ENCODE assay signal across 15 cellular contexts in genomic region chr2:235504459-235505200, GRCh38. TPM values are rescaled to one million over a fixed set of nuclear protein-coding genes. Genes with fewer than 3 reads are reported as not detected.
DNase-seq lines count a peak whose midpoint lies in the region; ATAC-seq and TF ChIP-seq lines count a peak whose summit lies in the region.
"Had no signal": no experiment of that assay in that cellular context is flagged by ENCODE, and none has a peak within 500 bp of the region (broad histone marks: within the 10 kb centered on the region; RNA-seq: fewer than 3 reads in every experiment).

No MANE protein-coding gene starts in this region.

- peaks cover 63% of the 10 kb centered on the region for H3K4me1 Mint-ChIP-seq in Calu3 (ENCODE audit: low read depth, unreplicated experiment)

- H4K12ac ChIP-seq in trophoblast cell (ENCODE audit: low read depth, low read length) = no peak overlapping the region

- no peak overlapping the region for H3K23ac ChIP-seq in trophoblast cell (ENCODE audit: low read length)

- H3K9me3 Mint-ChIP-seq in Calu3 (ENCODE audit: low read depth, unreplicated experiment) = no peaks in the 10 kb centered on the region

- H3K79me2 ChIP-seq in PC-3 (ENCODE audit: low read length) = peaks cover 100% of the 10 kb centered on the region
- peaks cover 10% of the 10 kb centered on the region for H3K79me2 ChIP-seq in trophoblast cell (ENCODE audit: control insufficient read depth, insufficient read depth, low read length, poor library complexity)

- CTCF ChIA-PET in Calu3 (lab: Charles Lee) = no interaction called here
- CTCF ChIA-PET in PC-3 (lab: Charles Lee) = interaction anchor here (0.6 to 1.2 kb wide), 2 partner anchors 8 to 47 kb away, joined by 3 read pairs; no protein-coding TSS in a partner anchor

- H3K9me2 ChIP-seq in PC-3 (replicated peaks; ENCODE audit: low read length) = no peaks in the 10 kb centered on the region

- H3K27me3 Mint-ChIP-seq in Calu3 (ENCODE audit: unreplicated experiment) = no peaks in the 10 kb centered on the region

- H3K36me3 ChIP-seq in PC-3 (ENCODE audit: low read depth, low read length) (no peaks in the 10 kb centered on the region), trophoblast cell (ENCODE audit: control insufficient read depth in 1 of 2, insufficient read depth in 2 of 2, low read length in 2 of 2) (no peaks in the 10 kb centered on the region)
- H3K36me3 ChIP-seq: WERI-Rb-1 had no signal

- peak overlapping the region; percentile 46 for H3K27ac Mint-ChIP-seq in Calu3 (ENCODE audit: unreplicated experiment)
- H3K27ac Mint-ChIP-seq: stimulated activated naive B cell treated with anti-CD40 and anti-IgM and Interleukin-4, amounts not matched to agents 10 μg/mL and 1 μg/mL and 100 μg/mL, for 72 hours had no signal

- H3K18ac ChIP-seq in trophoblast cell (ENCODE audit: low read length) = no peak overlapping the region

- H3K4me2 ChIP-seq in PC-3 (ENCODE audit: low read length) (peak overlapping the region; percentile 51), trophoblast cell (ENCODE audit: low read length) (no peak overlapping the region)

- H4K8ac ChIP-seq in trophoblast cell (ENCODE audit: low read depth, low read length) = no peak overlapping the region

- H3K4me3 ChIP-seq in PC-3 (ENCODE audit: low read length) (no peak overlapping the region; the same call in 1 of the 2 replicates), trophoblast cell (ENCODE audit: low read depth, low read length) (no peak overlapping the region)

- TF ChIP-seq CTCF in Calu3 (IDR thresholded peaks at IDR 0.05; ENCODE audit: unreplicated experiment) = no peak
- TF ChIP-seq CTCF in PC-3 (conservative IDR thresholded peaks at IDR 0.05; ENCODE audit: low read depth, low read length) = peak; percentile 29; the same call in 1 of the 2 replicates

- in situ Hi-C loops in ACHN (cut with HindIII; ENCODE audit: low pct_ligation_motif_present, low pct_unique_long_range_greater_than_20kb, low sequenced_read_pairs) = no loop called here

- H3F3A ChIP-seq in PC-3 (ENCODE audit: low read length, unreplicated experiment) = no peaks in the 10 kb centered on the region

- no peak overlapping the region for H2BK5ac ChIP-seq in trophoblast cell (ENCODE audit: low read depth, low read length, poor library complexity)

- H3K27me3 ChIP-seq in PC-3 (ENCODE audit: low read length) = no peaks in the 10 kb centered on the region
- no peaks in the 10 kb centered on the region for H3K27me3 ChIP-seq in trophoblast cell (ENCODE audit: insufficient read depth, low read length)

- POLR2A ChIA-PET in PC-3 (lab: Charles Lee; ENCODE audit: unreplicated experiment) = no interaction called here

- no peak overlapping the region for H2AK5ac ChIP-seq in trophoblast cell (ENCODE audit: low read length)

- WGBS in trophoblast cell (ENCODE audit: extremely low coverage, insufficient coverage, insufficient read length) = no CpG with 5 or more reads among the region's 11 CpGs

- intact Hi-C loops in Calu3 (cut with micrococcal nuclease; ENCODE audit: unreplicated experiment) (no loop called here), PC-3 (cut with micrococcal nuclease) (no loop called here)

- H3K9me3 ChIP-seq in PC-3 (ENCODE audit: low read length) (no peaks in the 10 kb centered on the region), trophoblast cell (ENCODE audit: insufficient read depth, low read depth, low read length) (no peaks in the 10 kb centered on the region)

- H3K14ac ChIP-seq in trophoblast cell (ENCODE audit: low read length) = no peak overlapping the region

- no peak for ATAC-seq in PC-3
- ATAC-seq: stimulated activated naive B cell treated with anti-CD40 and anti-IgM and Interleukin-4, amounts not matched to agents 10 μg/mL and 1 μg/mL and 100 μg/mL, for 72 hours had no signal

- H3K27ac ChIP-seq in PC-3 (ENCODE audit: low read length) = peak overlapping the region; percentile 79
- H3K27ac ChIP-seq in trophoblast cell (ENCODE audit: low read depth, low read length) = no peak overlapping the region
- H3K27ac ChIP-seq: WERI-Rb-1 had no signal

- peaks cover 37% of the 10 kb centered on the region; the same call in 1 of the 2 replicates for H4K20me1 ChIP-seq in PC-3 (ENCODE audit: low read length)

- no peak overlapping the region for H2BK12ac ChIP-seq in trophoblast cell (ENCODE audit: low read length)

- no peaks in the 10 kb centered on the region for H3K36me3 Mint-ChIP-seq in Calu3 (ENCODE audit: insufficient read depth, unreplicated experiment)
- H3K36me3 Mint-ChIP-seq: CD4-positive, CD25-positive, alpha-beta regulatory T cell; stimulated activated naive B cell treated with anti-CD40 and anti-IgM and Interleukin-4, amounts not matched to agents 10 μg/mL and 1 μg/mL and 100 μg/mL, for 72 hours had no signal

- H3K9ac ChIP-seq in PC-3 (ENCODE audit: low read length) (peak overlapping the region; percentile 61), trophoblast cell (ENCODE audit: low read length) (no peak overlapping the region)

- peaks cover 51% of the 10 kb centered on the region for H3K4me1 ChIP-seq in PC-3 (ENCODE audit: insufficient read depth, low read length)
- H3K4me1 ChIP-seq in trophoblast cell (ENCODE audit: control insufficient read depth in 1 of 2, insufficient read depth in 2 of 2, low read length in 2 of 2) = peaks cover 24 to 38% of the 10 kb centered on the region in 2 experiments

- H4K91ac ChIP-seq in trophoblast cell (ENCODE audit: low read depth, low read length) = no peak overlapping the region

- no peak overlapping the region for H3K4me3 Mint-ChIP-seq in Calu3 (ENCODE audit: low read depth, unreplicated experiment)
- H3K4me3 Mint-ChIP-seq: CD4-positive, CD25-positive, alpha-beta regulatory T cell; stimulated activated naive B cell treated with anti-CD40 and anti-IgM and Interleukin-4, amounts not matched to agents 10 μg/mL and 1 μg/mL and 100 μg/mL, for 72 hours had no signal

- H2AFZ ChIP-seq in PC-3 (ENCODE audit: low read length) (no peak overlapping the region), trophoblast cell (ENCODE audit: insufficient read depth, low read length, poor library complexity) (no peak overlapping the region)

- peak overlapping the region; percentile 32 for H3K4ac ChIP-seq in trophoblast cell (ENCODE audit: low read depth, low read length)

- BruUV-seq in Calu3 (replicated peaks; lab: Mats Ljungman, UMichigan) = no TSS peak
- BruUV-seq in PC-3 (replicated peaks; lab: Mats Ljungman, UMichigan) = no TSS peak

- peaks cover 3% of the 10 kb centered on the region for H3K79me1 ChIP-seq in trophoblast cell (ENCODE audit: low read length)

- H2BK120ac ChIP-seq in trophoblast cell (ENCODE audit: insufficient read depth, low read length, poor library complexity) = no peak overlapping the region

- no peak for DNase-seq in Calu3
- no peak for DNase-seq in PC-3
- peak; percentile 32 to 60 for DNase-seq in hippocampal formation (lab: John Stamatoyannopoulos, UW)
- no peak for DNase-seq in trophoblast cell
- no peak for DNase-seq in stimulated activated CD8-positive, alpha-beta memory T cell treated with anti-CD3 and anti-CD28 coated beads, Interleukin-4, amount 100 ng/mL, for 48 hours
- DNase-seq in T-helper 9 cell = no peak
- DNase-seq in Kasumi-1 (lab: John Stamatoyannopoulos, UW) = no peak
- DNase-seq in ACHN = no peak
- DNase-seq: amniotic stem cell; CD4-positive, CD25-positive, alpha-beta regulatory T cell; NCI-H1105 treated with DMSO at 0.1 percent for 48 hours; NCI-H510A treated with DMSO at 0.1 percent for 48 hours; SHP77; stimulated activated naive B cell treated with anti-CD40 and anti-IgM and Interleukin-4, amounts not matched to agents 10 μg/mL and 1 μg/mL and 100 μg/mL, for 72 hours; WERI-Rb-1 had no signal

RNA-seq across cellular contexts. Expression of gene AGAP1, which starts 10.8 kb away (rescaled TPM):
- 56.4 and 63.8 TPM in 2 replicates for total RNA-seq in Calu3 (2022)
- total RNA-seq in PC-3 (2014; rRNA removed) = 28.6 and 31.0 TPM in 2 replicates
- 17.8 and 18.9 TPM in 2 replicates for polyA plus RNA-seq in trophoblast cell (2013)
- polyA plus RNA-seq: CD4-positive, CD25-positive, alpha-beta regulatory T cell had no signal

Comparison
In these comparisons a context has a peak if more than half of its experiments do, and no peak if none do; other contexts are left out.
1. DNase-seq: peak in hippocampal formation (2 of 2); none in Calu3 (single experiment), PC-3 (single experiment), trophoblast cell (0 of 2), stimulated activated CD8-positive, alpha-beta memory T cell treated with anti-CD3 and anti-CD28 coated beads, Interleukin-4, amount 100 ng/mL, for 48 hours (single experiment), T-helper 9 cell (single experiment), Kasumi-1 (0 of 2) and ACHN (single experiment).